Comparison of ENCODE assay signal across 14 cellular contexts in the genomic region with DNA sequence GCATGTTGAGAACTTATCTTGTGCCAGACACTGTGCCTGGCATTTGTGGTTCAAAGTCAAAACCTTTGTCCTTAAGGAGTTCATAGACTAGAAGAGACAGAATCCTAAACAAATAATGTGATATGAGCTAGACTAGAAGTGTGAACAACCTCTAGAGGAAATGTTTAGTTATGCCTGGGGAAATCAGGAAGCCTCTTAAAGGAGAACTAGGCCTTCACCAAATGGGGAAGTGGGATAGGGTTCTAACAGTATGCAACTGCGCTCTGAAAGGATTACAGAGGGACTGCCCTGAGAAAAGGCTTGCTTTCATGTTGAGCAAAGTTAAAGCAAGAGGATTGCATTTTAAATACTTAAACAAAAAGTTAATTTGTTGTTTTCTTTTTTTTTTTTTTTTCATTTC. TPM values are rescaled to one million over a fixed set of nuclear protein-coding genes. Genes with fewer than 3 reads are reported as not detected.
DNase-seq lines count a peak whose midpoint lies in the region; ATAC-seq, FAIRE-seq and TF ChIP-seq lines count a peak whose summit lies in the region.
"Had no signal": no experiment of that assay in that cellular context is flagged by ENCODE, and none has a peak within 500 bp of the region (broad histone marks: within the 10 kb centered on the region; RNA-seq: fewer than 3 reads in every experiment).

No MANE protein-coding gene starts in this region.

- peaks cover 72% of the 10 kb centered on the region for H3K36me3 Mint-ChIP-seq in effector memory CD8-positive, alpha-beta T cell (ENCODE audit: insufficient read depth)

- H3K4me2 ChIP-seq in osteoblast (ENCODE audit: insufficient read depth, low read length): no peak overlapping the region

- ATAC-seq in HG02870 (IDR thresholded peaks at IDR 0.05; ENCODE audit: unreplicated experiment) (peak; percentile 43), GM18519 (IDR thresholded peaks at IDR 0.05; ENCODE audit: low FRiP score, unreplicated experiment) (no peak)
- ATAC-seq in effector memory CD8-positive, alpha-beta T cell (replicated peaks): no peak

- H3K27me3 Mint-ChIP-seq in effector memory CD8-positive, alpha-beta T cell: no peaks in the 10 kb centered on the region

- H3K4me1 ChIP-seq in osteoblast (ENCODE audit: insufficient read depth, low read length): peaks cover 29% of the 10 kb centered on the region
- no peaks in the 10 kb centered on the region for H3K4me1 ChIP-seq in breast epithelium

- H4K20me1 ChIP-seq in osteoblast (ENCODE audit: insufficient read depth, low read length): peaks cover 6% of the 10 kb centered on the region

- peak; percentile 16 for FAIRE-seq in GM12891 (lab: Jason Lieb, UNC)
- FAIRE-seq: D721Med had no signal

- intact Hi-C loops in breast epithelium (cut with DNase I; ENCODE audit: low total_unique reads): no loop called here

- H3K27me3 ChIP-seq in osteoblast (ENCODE audit: insufficient read depth, low read length) (no peaks in the 10 kb centered on the region), breast epithelium (no peaks in the 10 kb centered on the region)

- H3K4me3 Mint-ChIP-seq in effector memory CD8-positive, alpha-beta T cell: no peak overlapping the region
- H3K4me3 Mint-ChIP-seq: activated naive CD4-positive, alpha-beta T cell treated with anti-CD3 and anti-CD28 coated beads for 36 hours had no signal

- H3K27ac ChIP-seq in osteoblast (ENCODE audit: low read depth, low read length) (no peak overlapping the region), breast epithelium (no peak overlapping the region)

- H2AFZ ChIP-seq in osteoblast (ENCODE audit: low read length): no peak overlapping the region

- H3K27ac Mint-ChIP-seq in effector memory CD8-positive, alpha-beta T cell: peak overlapping the region in 1 of 2 donors; percentile 62
- H3K27ac Mint-ChIP-seq: activated naive CD4-positive, alpha-beta T cell treated with anti-CD3 and anti-CD28 coated beads for 36 hours had no signal

- H3K79me2 ChIP-seq in osteoblast (ENCODE audit: insufficient read depth, low read length): peaks cover 60% of the 10 kb centered on the region

- H3K9me3 ChIP-seq in osteoblast (ENCODE audit: low read depth, low read length): no peaks in the 10 kb centered on the region
- H3K9me3 ChIP-seq in breast epithelium: no peaks in the 10 kb centered on the region

- no peaks in the 10 kb centered on the region for H3K9me3 Mint-ChIP-seq in effector memory CD8-positive, alpha-beta T cell
- H3K9me3 Mint-ChIP-seq: activated naive CD4-positive, alpha-beta T cell treated with anti-CD3 and anti-CD28 coated beads for 36 hours had no signal

- DNase-seq in GM12891 (ENCODE audit: insufficient read length, low spot score) (peak; percentile 48), SKM-1 treated with dmso at 0.1 percent for 144 hours (lab: John Stamatoyannopoulos, UW; ENCODE audit: unreplicated experiment) (peak; percentile 97), osteoblast (ENCODE audit: insufficient read length, low spot score, missing footprints) (peak; percentile 14), breast epithelium (ENCODE audit: low spot score in 2 of 2) (no peak)
- DNase-seq in effector memory CD8-positive, alpha-beta T cell: no peak
- no peak for DNase-seq in activated naive CD4-positive, alpha-beta T cell treated with Interleukin-2 at 50 U/mL for 16 hours
- DNase-seq: activated naive CD4-positive, alpha-beta T cell treated with anti-CD3 and anti-CD28 coated beads for 36 hours; effector CD8-positive, alpha-beta T cell; NCI-H69; trophoblast cell had no signal

- no peak overlapping the region for H3K4me3 ChIP-seq in osteoblast (ENCODE audit: insufficient read depth, low read length)
- no peak overlapping the region for H3K4me3 ChIP-seq in breast epithelium

- H3K36me3 ChIP-seq in osteoblast (ENCODE audit: insufficient read depth, low read length) (peaks cover 28% of the 10 kb centered on the region), breast epithelium (no peaks in the 10 kb centered on the region)

- H3K4me1 Mint-ChIP-seq in effector memory CD8-positive, alpha-beta T cell (ENCODE audit: low read depth in 2 of 2): peaks cover 14 to 18% of the 10 kb centered on the region in 2 donors

- TF ChIP-seq POLR2A in GM12891 (IDR thresholded peaks at IDR 0.05; ENCODE audit: low read depth, low read length): no peak
- TF ChIP-seq POLR2A in breast epithelium (IDR thresholded peaks at IDR 0.05): no peak

- no peak for TF ChIP-seq CTCF in osteoblast (IDR thresholded peaks at IDR 0.05; ENCODE audit: extremely low read depth, low read depth, low read length)
- no peak for TF ChIP-seq CTCF in breast epithelium (IDR thresholded peaks at IDR 0.05)

TF ChIP-seq in GM12891, 5 proteins besides CTCF, POLR2A, EP300 and RAD21:
- TF ChIP-seq TAF1 (IDR thresholded peaks at IDR 0.05; ENCODE audit: low read depth, low read length) (no peak), SPI1 (IDR thresholded peaks at IDR 0.05; ENCODE audit: low read depth, low read length) (peak; percentile 99), POLR2AphosphoS5 (IDR thresholded peaks at IDR 0.05; ENCODE audit: low read depth, low read length) (no peak), PAX5 (IDR thresholded peaks at IDR 0.05; ENCODE audit: insufficient read depth, low read length, severe bottlenecking) (peak; percentile 69)

RNA-seq across cellular contexts. Expression of a gene that starts 4.9 kb away (rescaled TPM):
- polyA plus RNA-seq in GM12891 (2012; ENCODE audit: low read depth, missing spikeins): 6.9 TPM
- total RNA-seq in osteoblast (8.8 and 10.1 TPM in 2 replicates), breast epithelium (10 to 100 TPM in 2 of 3 donors, 1 to 10 TPM in 1; 8.6 to 25.8 (median 22.3) TPM)

RNA-seq across cellular contexts. Expression of a gene that starts 5.3 kb away (rescaled TPM):
- polyA plus RNA-seq in GM12891 (2012; ENCODE audit: low read depth, missing spikeins): 2.0 TPM
- under 0.01 and 0.29 TPM in 2 replicates for total RNA-seq in osteoblast
- total RNA-seq in breast epithelium: under 1 TPM in 2 of 3 donors, not detected in 1; 0.44 to 0.66 TPM

RNA-seq across cellular contexts. Expression of a gene that starts 13.0 kb away (rescaled TPM):
- polyA plus RNA-seq in GM12891 (2012; ENCODE audit: low read depth, missing spikeins): 7,775 TPM
- total RNA-seq in osteoblast (878 and 1,256 TPM in 2 replicates), breast epithelium (1,000 to 10,000 TPM; 1,150 to 3,519 (median 1,958) TPM)

RNA-seq across cellular contexts. Expression of a gene that starts 21.0 kb away (rescaled TPM):
- 35.9 TPM for polyA plus RNA-seq in GM12891 (2012; ENCODE audit: low read depth, missing spikeins)
- total RNA-seq in osteoblast (14.1 and 16.2 TPM in 2 replicates), breast epithelium (10 to 100 TPM; 25.3 to 34.7 (median 26.5) TPM)

RNA-seq across cellular contexts. Expression of a gene that starts 21.4 kb away (rescaled TPM):
- polyA plus RNA-seq in GM12891 (2012; ENCODE audit: low read depth, missing spikeins): 69.4 TPM
- 28.6 and 45.2 TPM in 2 replicates for total RNA-seq in osteoblast
- 10 to 100 TPM; 16.2 to 42.3 (median 31.0) TPM for total RNA-seq in breast epithelium
- polyA plus RNA-seq: neural cell had no signal

Comparison
In these comparisons a context has a peak if more than half of its experiments do, and no peak if none do; other contexts are left out.
1. DNase-seq: peak in GM12891 (single experiment), SKM-1 treated with dmso at 0.1 percent for 144 hours (single experiment) and osteoblast (single experiment); none in effector memory CD8-positive, alpha-beta T cell (0 of 3), breast epithelium (0 of 2) and activated naive CD4-positive, alpha-beta T cell treated with Interleukin-2 at 50 U/mL for 16 hours (single experiment).